8 cellular contexts compared by ENCODE assay signal in the genomic region with DNA sequence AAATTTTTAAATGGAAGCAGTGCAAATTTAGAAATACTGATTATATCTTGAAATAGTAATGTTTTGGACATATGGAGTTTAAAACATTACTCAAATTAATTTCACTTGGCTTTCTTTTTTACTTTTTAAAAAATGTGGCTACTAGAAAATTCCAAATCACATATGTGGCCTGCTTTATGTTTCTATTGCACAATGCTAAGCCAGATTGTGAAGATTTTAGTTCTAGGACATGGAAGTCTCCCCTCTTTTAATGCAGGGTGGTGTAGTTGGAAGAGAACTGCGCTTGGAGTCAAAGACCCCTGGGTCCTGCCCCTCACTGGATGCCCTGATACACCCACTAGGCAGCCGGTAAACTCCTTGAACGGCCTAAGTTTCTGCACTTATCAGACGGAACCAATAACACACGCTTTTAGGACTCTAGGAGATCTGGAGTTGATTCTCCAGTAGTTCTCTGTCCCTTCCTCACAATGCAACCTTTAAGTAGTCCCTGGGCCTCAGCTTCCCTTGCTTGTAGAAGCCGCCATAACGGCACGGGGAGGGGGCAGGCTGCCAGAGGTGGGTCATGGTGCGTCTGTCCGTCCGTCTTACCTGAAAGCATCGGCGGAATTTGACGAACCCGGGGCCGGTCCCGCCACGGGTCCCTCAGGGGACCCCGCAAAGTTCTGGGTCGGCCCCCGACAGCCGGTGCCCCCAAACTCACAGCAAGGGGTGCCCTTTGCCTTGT. TPM values are rescaled to one million over a fixed set of nuclear protein-coding genes. Genes with fewer than 3 reads are reported as not detected.
DNase-seq lines count a peak whose midpoint lies in the region; ATAC-seq, FAIRE-seq and TF ChIP-seq lines count a peak whose summit lies in the region.

No MANE protein-coding gene starts in this region.

- H3K9me2 ChIP-seq in GM23248 (ENCODE audit: insufficient read depth): no peaks in the 10 kb centered on the region

- H3K27me3 ChIP-seq in GM23248 (replicated peaks; ENCODE audit: insufficient read depth) (no peaks in the 10 kb centered on the region), endocrine pancreas (ENCODE audit: control insufficient read depth, insufficient read depth, low read length) (no peaks in the 10 kb centered on the region)

- no peak for ATAC-seq in naive B cell (ENCODE audit: low read depth in 2 of 2)

- no peaks in the 10 kb centered on the region for H3K9me3 Mint-ChIP-seq in naive B cell

- H2AFZ ChIP-seq in GM23248: peak overlapping the region; percentile 93

- H3K4me2 ChIP-seq in GM23248 (ENCODE audit: unreplicated experiment): peak overlapping the region; percentile 98

- FAIRE-seq in RCC 7860 (lab: Jason Lieb, UNC): no peak

- H3K4me3 ChIP-seq in GM23248 (peak overlapping the region; percentile 83), endocrine pancreas (ENCODE audit: control insufficient read depth, insufficient read depth, low read length) (peak overlapping the region; percentile 57)

- H3K9ac ChIP-seq in GM23248: peak overlapping the region; percentile 97
- peak overlapping the region; percentile 77 for H3K9ac ChIP-seq in endocrine pancreas (ENCODE audit: control insufficient read depth, insufficient read depth, low read length)

- peaks cover 5 to 18% (median 15%) of the 10 kb centered on the region in 3 donors for H3K4me1 Mint-ChIP-seq in naive B cell

- no peaks in the 10 kb centered on the region for H3K27me3 Mint-ChIP-seq in naive B cell

- H3K4me3 Mint-ChIP-seq in naive B cell: peak overlapping the region; percentile 95 to 100 (median 98)

- CTCF ChIA-PET in RWPE1 (lab: Yijun Ruan, JAX): no interaction called here

- POLR2A ChIA-PET in RWPE1 (lab: Yijun Ruan, JAX; ENCODE audit: low non-redundant PET): no interaction called here

- peak; percentile 1 for DNase-seq in A172 (ENCODE audit: low spot score)
- peak; percentile 54 for DNase-seq in GM23248
- DNase-seq in RWPE1 (ENCODE audit: low spot score): peak; percentile 3
- no peak for DNase-seq in naive B cell
- DNase-seq in DMS79 (lab: John Stamatoyannopoulos, UW): no peak
- no peak for DNase-seq in RCC 7860 (ENCODE audit: low spot score)
- DNase-seq in GM19238 (ENCODE audit: insufficient read length, low spot score): no peak

- no peaks in the 10 kb centered on the region for H3K36me3 Mint-ChIP-seq in naive B cell

- in situ Hi-C loops in GM23248 (cut with MboI): no loop called here

- TF ChIP-seq CTCF in RWPE1 (conservative IDR thresholded peaks at IDR 0.05; ENCODE audit: low read depth): no peak

- H3K36me3 ChIP-seq in GM23248 (ENCODE audit: low read depth) (no peaks in the 10 kb centered on the region), endocrine pancreas (ENCODE audit: control insufficient read depth, insufficient read depth, low read length) (no peaks in the 10 kb centered on the region)

- H3K79me2 ChIP-seq in GM23248 (ENCODE audit: insufficient read depth): peaks cover 30% of the 10 kb centered on the region

- peak overlapping the region; percentile 99 to 100 (median 99) for H3K27ac Mint-ChIP-seq in naive B cell

- H3K27ac ChIP-seq in GM23248 (peak overlapping the region; percentile 90), RWPE1 (peak overlapping the region; percentile 93)

- H3F3A ChIP-seq in GM23248 (ENCODE audit: insufficient read depth): no peaks in the 10 kb centered on the region

- H3K4me1 ChIP-seq in GM23248 (ENCODE audit: insufficient read depth) (peaks cover 7% of the 10 kb centered on the region; the same call in 1 of the 2 replicates), endocrine pancreas (ENCODE audit: control insufficient read depth, insufficient read depth, low read length) (no peaks in the 10 kb centered on the region)

- no peaks in the 10 kb centered on the region for H3K9me3 ChIP-seq in GM23248 (ENCODE audit: low read depth)
- H3K9me3 ChIP-seq in endocrine pancreas (ENCODE audit: control insufficient read depth, low read length): no peaks in the 10 kb centered on the region

- 3 to 5% methylated on average over 22 of the region's 22 CpGs for WGBS in GM23248 (ENCODE audit: low coverage in 1 of 2, low lambda C conversion rate in 2 of 2, missing lambda C conversion rate in 2 of 2), 2 experiments

- H4K20me1 ChIP-seq in GM23248 (ENCODE audit: insufficient read depth): no peaks in the 10 kb centered on the region

RNA-seq across cellular contexts. Expression of gene FAM227A, which starts 0.5 kb away (rescaled TPM):
- total RNA-seq in A172 (2014; rRNA removed; shearing (Covaris generic)): 0.83 and 2.5 TPM in 2 replicates
- 0.13 and 2.1 TPM in 2 replicates for total RNA-seq in GM23248 (2014; rRNA removed; shearing (Covaris generic))
- polyA plus RNA-seq in GM23248 (2016; fragmentation: Nextera tagmentation; extraction: Ambion mirVana) (0.65 and 0.93 TPM in 2 replicates), naive B cell (ENCODE audit: low read depth in 6 of 6) (not detected)

RNA-seq across cellular contexts. Expression of gene CBY1, which starts 0.7 kb away (rescaled TPM):
- total RNA-seq in A172 (2014; rRNA removed; shearing (Covaris generic)): 15.9 and 25.9 TPM in 2 replicates
- total RNA-seq in GM23248 (2014; rRNA removed; shearing (Covaris generic)): 16.2 and 24.5 TPM in 2 replicates
- polyA plus RNA-seq in GM23248 (2016; fragmentation: Nextera tagmentation; extraction: Ambion mirVana): 57.5 and 59.4 TPM in 2 replicates
- polyA plus RNA-seq in naive B cell (ENCODE audit: low read depth in 6 of 6): 1 to 10 TPM; 2.5 to 7.7 (median 4.4) TPM

RNA-seq across cellular contexts. Expression of gene TOMM22, which starts 26.1 kb away (rescaled TPM):
- 58.0 and 67.7 TPM in 2 replicates for total RNA-seq in A172 (2014; rRNA removed; shearing (Covaris generic))
- total RNA-seq in GM23248 (2014; rRNA removed; shearing (Covaris generic)): 48.9 and 53.9 TPM in 2 replicates
- 92.0 and 97.8 TPM in 2 replicates for polyA plus RNA-seq in GM23248 (2016; fragmentation: Nextera tagmentation; extraction: Ambion mirVana)
- 10 to 100 TPM; 59.6 to 78.7 (median 71.0) TPM for polyA plus RNA-seq in naive B cell (ENCODE audit: low read depth in 6 of 6)

RNA-seq across cellular contexts. Expression of gene JOSD1, which starts 45.0 kb away (rescaled TPM):
- total RNA-seq in A172 (2014; rRNA removed; shearing (Covaris generic)): 43.3 and 44.5 TPM in 2 replicates
- 47.0 and 51.2 TPM in 2 replicates for total RNA-seq in GM23248 (2014; rRNA removed; shearing (Covaris generic))
- polyA plus RNA-seq in GM23248 (2016; fragmentation: Nextera tagmentation; extraction: Ambion mirVana) (5.5 and 6.6 TPM in 2 replicates), naive B cell (ENCODE audit: low read depth in 6 of 6) (10 to 100 TPM in 3 of 6 donors, 1 to 10 TPM in 3; 8.2 to 12.1 (median 9.7) TPM)

RNA-seq across cellular contexts. Expression of gene GTPBP1, which starts 50.0 kb away (rescaled TPM):
- 8.3 and 16.1 TPM in 2 replicates for total RNA-seq in A172 (2014; rRNA removed; shearing (Covaris generic))
- 20.1 and 26.9 TPM in 2 replicates for total RNA-seq in GM23248 (2014; rRNA removed; shearing (Covaris generic))
- polyA plus RNA-seq in GM23248 (2016; fragmentation: Nextera tagmentation; extraction: Ambion mirVana) (9.7 and 10.0 TPM in 2 replicates), naive B cell (ENCODE audit: low read depth in 6 of 6) (10 to 100 TPM; 21.2 to 41.2 (median 33.3) TPM)

Comparison
In these comparisons a context has a peak if more than half of its experiments do, and no peak if none do; other contexts are left out.
1. DNase-seq: peak in A172 (single experiment), GM23248 (single experiment) and RWPE1 (single experiment); none in naive B cell (single experiment), DMS79 (single experiment), RCC 7860 (single experiment) and GM19238 (single experiment).